Comparison of ENCODE assay signal across 31 cellular contexts in genomic region chr7:26614503-26614902, GRCh38.
"Had no signal": no experiment of that assay in that cellular context is flagged by ENCODE, and none has a peak within 500 bp of the region (broad histone marks: within the 10 kb centered on the region; RNA-seq: fewer than 3 reads in every experiment).

No MANE protein-coding gene starts in this region.

- H3K36me3 ChIP-seq: cardiac muscle cell, MG63, SJSA1 had no signal

- H3K4me3 Mint-ChIP-seq: activated CD8-positive, alpha-beta memory T cell treated with anti-CD3 and anti-CD28 coated beads, Interleukin-2, amount 10 ng/mL, durations not matched to agents 7 days and 5 days; activated naive CD4-positive, alpha-beta T cell treated with anti-CD3 and anti-CD28 coated beads, Interleukin-2, amount 50 U/mL, for 24 hours; activated naive CD8-positive, alpha-beta T cell treated with anti-CD3 and anti-CD28 coated beads, Interleukin-2, amount 50 U/mL, for 24 hours; activated T-cell treated with anti-CD3 and anti-CD28 coated beads, Interleukin-2, amount 50 U/mL, for 24 hours; activated T-helper 1 cell treated with anti-CD3 and anti-CD28 coated beads, Interleukin-12 subunit alpha, Interleukin-12 subunit beta, Interleukin-2, Interleukin-4 antibody, amounts not matched to agents 30 ng/mL and 10 ng/mL and 1 ng/mL, durations not matched to agents 14 hours and 24 hours and 36 hours; brain; T-helper 1 cell treated with Interleukin-12 subunit alpha and Interleukin-12 subunit beta and Interleukin-4 antibody, amounts not matched to agents 30 μg/mL and 1 μg/mL, for 36 hours; WTC11 had no signal

- H3K9me3 ChIP-seq: MG63, SJSA1 had no signal

- H3K4me3 ChIP-seq: cardiac muscle cell, MG63, SJSA1 had no signal

- H3K4me1 ChIP-seq: SJSA1 had no signal

- DNase-seq: activated CD4-positive, alpha-beta T cell treated with anti-CD3 and anti-CD28 coated beads for 48 hours; activated CD4-positive, alpha-beta T cell treated with anti-CD3 and anti-CD28 coated beads, Interleukin-2, amount 50 U/mL, for 4 hours; activated CD4-positive, CD25-positive, alpha-beta regulatory T cell treated with anti-CD3 and anti-CD28 coated beads, Interleukin-2, amount 50 U/mL, for 72 hours; activated CD8-positive, alpha-beta memory T cell treated with anti-CD3 and anti-CD28 coated beads, Interleukin-2, amount 10 ng/mL, durations not matched to agents 7 days and 5 days; activated effector memory CD4-positive, alpha-beta T cell treated with Interleukin-2 at 50 U/mL for 16 hours; activated naive CD4-positive, alpha-beta T cell; activated naive CD8-positive, alpha-beta T cell treated with anti-CD3 and anti-CD28 coated beads, Interleukin-2, amount 50 U/mL, for 24 hours; activated T-cell treated with anti-CD3 and anti-CD28 coated beads, Interleukin-2, amount 50 U/mL, for 24 hours; amygdala; MG63; MV-4-11; NCI-H1092 treated with DMSO at 0.1 percent for 48 hours; NCI-H1436; NCI-H1694 treated with DMSO at 0.1 percent for 48 hours; NCI-H2029 treated with DMSO at 0.1 percent for 48 hours; NCI-H345; NCI-H510A; NCI-H526 treated with DMSO at 0.1 percent for 48 hours; NK-92 treated with Interleukin-12 subunit alpha and Interleukin-12 subunit beta, amount 100 ng/mL, for 24 hours; OCI-M1; RPMI8226; SHP77 had no signal

- FAIRE-seq: astrocyte had no signal

- H3K27me3 Mint-ChIP-seq: activated CD8-positive, alpha-beta memory T cell treated with anti-CD3 and anti-CD28 coated beads, Interleukin-2, amount 10 ng/mL, durations not matched to agents 7 days and 5 days; activated naive CD4-positive, alpha-beta T cell treated with anti-CD3 and anti-CD28 coated beads, Interleukin-2, amount 50 U/mL, for 24 hours had no signal

- H3K27ac ChIP-seq: cardiac muscle cell, SJSA1 had no signal

- H3K36me3 Mint-ChIP-seq: activated CD8-positive, alpha-beta memory T cell treated with anti-CD3 and anti-CD28 coated beads, Interleukin-2, amount 10 ng/mL, durations not matched to agents 7 days and 5 days; activated naive CD4-positive, alpha-beta T cell treated with anti-CD3 and anti-CD28 coated beads, Interleukin-2, amount 50 U/mL, for 24 hours; brain; WTC11 had no signal

- H3K27me3 ChIP-seq: cardiac muscle cell, MG63, SJSA1 had no signal

- H3K27ac Mint-ChIP-seq: activated CD8-positive, alpha-beta memory T cell treated with anti-CD3 and anti-CD28 coated beads, Interleukin-2, amount 10 ng/mL, durations not matched to agents 7 days and 5 days; activated naive CD4-positive, alpha-beta T cell treated with anti-CD3 and anti-CD28 coated beads, Interleukin-2, amount 50 U/mL, for 24 hours; activated naive CD8-positive, alpha-beta T cell treated with anti-CD3 and anti-CD28 coated beads, Interleukin-2, amount 50 U/mL, for 24 hours; activated T-cell treated with anti-CD3 and anti-CD28 coated beads, Interleukin-2, amount 50 U/mL, for 24 hours; activated T-helper 1 cell treated with anti-CD3 and anti-CD28 coated beads, Interleukin-12 subunit alpha, Interleukin-12 subunit beta, Interleukin-2, Interleukin-4 antibody, amounts not matched to agents 30 ng/mL and 10 ng/mL and 1 ng/mL, durations not matched to agents 14 hours and 24 hours and 36 hours; T-helper 1 cell treated with Interleukin-12 subunit alpha and Interleukin-12 subunit beta and Interleukin-4 antibody, amounts not matched to agents 30 μg/mL and 1 μg/mL, for 36 hours; WTC11 had no signal

- ATAC-seq: activated CD8-positive, alpha-beta memory T cell treated with anti-CD3 and anti-CD28 coated beads, Interleukin-2, amount 10 ng/mL, durations not matched to agents 7 days and 5 days; activated naive CD8-positive, alpha-beta T cell treated with anti-CD3 and anti-CD28 coated beads, Interleukin-2, amount 50 U/mL, for 24 hours; Panc1; WTC11 had no signal

- H3K4me1 Mint-ChIP-seq: activated naive CD4-positive, alpha-beta T cell treated with anti-CD3 and anti-CD28 coated beads, Interleukin-2, amount 50 U/mL, for 24 hours; activated naive CD8-positive, alpha-beta T cell treated with anti-CD3 and anti-CD28 coated beads, Interleukin-2, amount 50 U/mL, for 24 hours had no signal

- H3K9me3 Mint-ChIP-seq: activated naive CD4-positive, alpha-beta T cell treated with anti-CD3 and anti-CD28 coated beads, Interleukin-2, amount 50 U/mL, for 24 hours; activated naive CD8-positive, alpha-beta T cell treated with anti-CD3 and anti-CD28 coated beads, Interleukin-2, amount 50 U/mL, for 24 hours; activated T-cell treated with anti-CD3 and anti-CD28 coated beads, Interleukin-2, amount 50 U/mL, for 24 hours; activated T-helper 1 cell treated with anti-CD3 and anti-CD28 coated beads, Interleukin-12 subunit alpha, Interleukin-12 subunit beta, Interleukin-2, Interleukin-4 antibody, amounts not matched to agents 30 ng/mL and 10 ng/mL and 1 ng/mL, durations not matched to agents 14 hours and 24 hours and 36 hours; brain; T-helper 1 cell treated with Interleukin-12 subunit alpha and Interleukin-12 subunit beta and Interleukin-4 antibody, amounts not matched to agents 30 μg/mL and 1 μg/mL, for 36 hours had no signal
